ENCODE assay signal across 8 cellular contexts in the genomic region with DNA sequence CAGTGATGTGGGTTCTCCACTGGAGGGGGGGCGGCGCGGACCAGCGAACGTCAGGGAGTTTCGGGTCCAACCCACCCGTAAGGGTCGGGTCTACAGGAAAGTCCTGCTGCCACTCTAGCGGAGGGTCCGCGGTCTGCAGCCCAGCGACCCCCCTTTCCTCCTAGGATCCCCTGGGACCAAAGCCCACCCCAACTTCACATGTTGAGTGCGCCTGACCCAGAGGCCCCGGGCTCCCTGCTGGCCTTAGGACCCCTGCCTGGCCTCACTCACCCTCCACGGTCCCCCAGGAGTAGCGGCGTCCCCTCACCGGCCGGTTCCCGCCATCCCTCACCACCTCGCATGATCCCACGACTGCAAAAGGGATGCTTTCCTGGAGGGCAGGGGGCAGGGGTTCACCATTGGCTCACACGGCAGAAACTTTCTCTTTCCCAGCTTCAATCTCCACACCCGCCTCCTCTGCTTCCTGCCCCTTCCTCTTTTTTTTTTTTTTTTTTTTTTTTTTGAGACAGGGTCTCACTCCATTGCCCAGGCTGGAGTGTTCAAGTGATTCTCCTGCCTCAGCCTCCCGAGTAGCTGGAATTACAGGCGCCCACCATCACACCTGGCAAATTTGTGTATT. TPM values are rescaled to one million over a fixed set of nuclear protein-coding genes. Genes with fewer than 3 reads are reported as not detected.
DNase-seq lines count a peak whose midpoint lies in the region; ATAC-seq, FAIRE-seq and TF ChIP-seq lines count a peak whose summit lies in the region.

No MANE protein-coding gene starts in this region.

- ATAC-seq in activated CD8-positive, alpha-beta memory T cell treated with anti-CD3 and anti-CD28 coated beads, Interleukin-2, amount 10 ng/mL, durations not matched to agents 7 days and 5 days = no peak
- ATAC-seq in right lobe of liver (no peak), HG03571 (IDR thresholded peaks at IDR 0.05; ENCODE audit: unreplicated experiment) (no peak)

- intact Hi-C loops in right lobe of liver (cut with DNase I) = no loop called here

- WGBS in right lobe of liver (ENCODE audit: insufficient coverage, low coverage, low lambda C conversion rate, missing lambda C conversion rate) = 63% methylated on average over 10 of the region's 26 CpGs
- 32 to 39% methylated on average over 14 to 21 of the region's 26 CpGs for whole genome bisulfite sequencing in tibial nerve, 2 donors

- peak overlapping the region; percentile 100 for H3K4me2 ChIP-seq in astrocyte (ENCODE audit: low read length)

- H3K27ac ChIP-seq in astrocyte (ENCODE audit: low read depth, low read length) (no peak overlapping the region), right lobe of liver (peak overlapping the region in 1 of 3 donors; percentile 18), tibial nerve (peak overlapping the region; percentile 99 to 100 (median 100))

- no peak for TF ChIP-seq EP300 in tibial nerve (IDR thresholded peaks at IDR 0.05)

- no peak for FAIRE-seq in astrocyte (lab: Jason Lieb, UNC)

- H3K27me3 ChIP-seq in astrocyte (ENCODE audit: insufficient read depth, low read length) (no peaks in the 10 kb centered on the region), right lobe of liver (no peaks in the 10 kb centered on the region), tibial nerve (no peaks in the 10 kb centered on the region)

- H3K4me1 ChIP-seq in astrocyte (ENCODE audit: insufficient read depth, low read length) (peaks cover 15% of the 10 kb centered on the region), right lobe of liver (peaks cover 0 to 9% (median 3%) of the 10 kb centered on the region in 4 donors), tibial nerve (peaks cover 0 to 29% (median 13%) of the 10 kb centered on the region in 4 donors)

- peaks cover 6% of the 10 kb centered on the region for H3K79me2 ChIP-seq in astrocyte (ENCODE audit: insufficient read depth, low read length)

- peak overlapping the region; percentile 88 for H3K4me3 Mint-ChIP-seq in activated CD8-positive, alpha-beta memory T cell treated with anti-CD3 and anti-CD28 coated beads, Interleukin-2, amount 10 ng/mL, durations not matched to agents 7 days and 5 days
- peak overlapping the region; percentile 93 for H3K4me3 Mint-ChIP-seq in astrocyte (ENCODE audit: unreplicated experiment)

- peaks cover 8% of the 10 kb centered on the region for H4K20me1 ChIP-seq in astrocyte (ENCODE audit: insufficient read depth, low read length)

- H3K36me3 Mint-ChIP-seq in activated CD8-positive, alpha-beta memory T cell treated with anti-CD3 and anti-CD28 coated beads, Interleukin-2, amount 10 ng/mL, durations not matched to agents 7 days and 5 days = peaks cover 19% of the 10 kb centered on the region
- H3K36me3 Mint-ChIP-seq in astrocyte (ENCODE audit: low read depth, unreplicated experiment) = peaks cover 2% of the 10 kb centered on the region

- TF ChIP-seq POLR2A in right lobe of liver (IDR thresholded peaks at IDR 0.05) (no peak), tibial nerve (IDR thresholded peaks at IDR 0.05) (no peak)

- H3K36me3 ChIP-seq in astrocyte (ENCODE audit: insufficient read depth, low read length) (no peaks in the 10 kb centered on the region), right lobe of liver (no peaks in the 10 kb centered on the region), tibial nerve (no peaks in the 10 kb centered on the region)

- no peak for TF ChIP-seq CTCF in astrocyte (IDR thresholded peaks at IDR 0.05; ENCODE audit: insufficient read depth, low read depth, low read length)
- TF ChIP-seq CTCF in right lobe of liver (IDR thresholded peaks at IDR 0.05) = no peak
- no peak for TF ChIP-seq CTCF in tibial nerve (IDR thresholded peaks at IDR 0.05)

- no peaks in the 10 kb centered on the region for H3K27me3 Mint-ChIP-seq in activated CD8-positive, alpha-beta memory T cell treated with anti-CD3 and anti-CD28 coated beads, Interleukin-2, amount 10 ng/mL, durations not matched to agents 7 days and 5 days
- no peaks in the 10 kb centered on the region for H3K27me3 Mint-ChIP-seq in astrocyte (ENCODE audit: low read depth, unreplicated experiment)

- no peak for DNase-seq in activated CD8-positive, alpha-beta memory T cell treated with anti-CD3 and anti-CD28 coated beads, Interleukin-2, amount 10 ng/mL, durations not matched to agents 7 days and 5 days
- no peak for DNase-seq in activated CD8-positive, alpha-beta memory T cell treated with anti-CD3 and anti-CD28 coated beads for 24 hours
- DNase-seq in astrocyte (ENCODE audit: low read depth) = no peak
- no peak for DNase-seq in right lobe of liver
- DNase-seq in tibial nerve (ENCODE audit: low spot score in 2 of 2) = no peak
- DNase-seq in H4 (ENCODE audit: low spot score) = no peak
- DNase-seq in D341Med (ENCODE audit: low spot score) = no peak

- H3K4me1 Mint-ChIP-seq in activated CD8-positive, alpha-beta memory T cell treated with anti-CD3 and anti-CD28 coated beads, Interleukin-2, amount 10 ng/mL, durations not matched to agents 7 days and 5 days = peaks cover 48% of the 10 kb centered on the region
- peaks cover 6% of the 10 kb centered on the region for H3K4me1 Mint-ChIP-seq in astrocyte (ENCODE audit: low read depth, unreplicated experiment)

- no peaks in the 10 kb centered on the region for H3K9me3 Mint-ChIP-seq in activated CD8-positive, alpha-beta memory T cell treated with anti-CD3 and anti-CD28 coated beads, Interleukin-2, amount 10 ng/mL, durations not matched to agents 7 days and 5 days (ENCODE audit: low read depth)
- H3K9me3 Mint-ChIP-seq in astrocyte (ENCODE audit: unreplicated experiment) = no peaks in the 10 kb centered on the region

- peak overlapping the region; percentile 96 for H2AFZ ChIP-seq in astrocyte (ENCODE audit: low read depth, low read length)

- H3K4me3 ChIP-seq in astrocyte (ENCODE audit: insufficient read depth, low read depth, low read length) = peak overlapping the region; percentile 83
- H3K4me3 ChIP-seq in right lobe of liver = peak overlapping the region; percentile 60 to 69 (median 64)
- peak overlapping the region; percentile 66 to 89 (median 79) for H3K4me3 ChIP-seq in tibial nerve

- H3K27ac Mint-ChIP-seq in activated CD8-positive, alpha-beta memory T cell treated with anti-CD3 and anti-CD28 coated beads, Interleukin-2, amount 10 ng/mL, durations not matched to agents 7 days and 5 days = peak overlapping the region; percentile 100
- H3K27ac Mint-ChIP-seq in astrocyte (ENCODE audit: unreplicated experiment) = peak overlapping the region; percentile 64

- CTCF ChIA-PET in activated CD8-positive, alpha-beta memory T cell treated with anti-CD3 and anti-CD28 coated beads, Interleukin-2, amount 10 ng/mL, durations not matched to agents 7 days and 5 days (lab: Charles Lee) = interaction anchor here (0.7 to 1.6 kb wide), 2 partner anchors 8 to 207 kb away, joined by 4 to 6 read pairs; no protein-coding TSS in a partner anchor

- H3K9ac ChIP-seq in astrocyte (ENCODE audit: low read length) = peak overlapping the region; percentile 88

- H3K9me3 ChIP-seq in astrocyte (ENCODE audit: insufficient read depth, low read depth, low read length) (no peaks in the 10 kb centered on the region), right lobe of liver (no peaks in the 10 kb centered on the region), tibial nerve (no peaks in the 10 kb centered on the region)

RNA-seq across cellular contexts. Expression of a gene that starts 3.1 kb away (rescaled TPM):
- total RNA-seq in activated CD8-positive, alpha-beta memory T cell treated with anti-CD3 and anti-CD28 coated beads, Interleukin-2, amount 10 ng/mL, durations not matched to agents 7 days and 5 days = 100 to 1,000 TPM; 259 to 278 TPM
- 0.48 and 0.96 TPM in 2 replicates for total RNA-seq in astrocyte
- total RNA-seq in right lobe of liver = 1 to 10 TPM in 3 of 6 experiments, under 1 TPM in 3; 0.12 to 1.7 (median 0.93) TPM
- total RNA-seq in tibial nerve = 1 to 10 TPM in 3 of 4 donors, not detected in 1; 1.4 to 4.8 (median 3.6) TPM
- not detected in 2 replicates for total RNA-seq in H4 (2014; rRNA removed; shearing (Covaris generic))

RNA-seq across cellular contexts. Expression of a gene that starts 4.7 kb away (rescaled TPM):
- 1 to 10 TPM in 1 of 2 experiments, not detected in 1; 1.0 TPM for total RNA-seq in activated CD8-positive, alpha-beta memory T cell treated with anti-CD3 and anti-CD28 coated beads, Interleukin-2, amount 10 ng/mL, durations not matched to agents 7 days and 5 days
- total RNA-seq in astrocyte (not detected in 2 replicates), right lobe of liver (1 to 10 TPM in 1 of 6 experiments, not detected in 5; 1.4 TPM), tibial nerve (not detected)
- total RNA-seq in H4 (2014; rRNA removed; shearing (Covaris generic)) = not detected in 2 replicates

RNA-seq across cellular contexts. Expression of a gene that starts 9.0 kb away (rescaled TPM):
- 10 to 100 TPM; 84.1 to 87.3 TPM for total RNA-seq in activated CD8-positive, alpha-beta memory T cell treated with anti-CD3 and anti-CD28 coated beads, Interleukin-2, amount 10 ng/mL, durations not matched to agents 7 days and 5 days
- total RNA-seq in astrocyte = 50.3 and 50.8 TPM in 2 replicates
- 10 to 100 TPM in 3 of 6 experiments, 1 to 10 TPM in 3; 7.9 to 12.3 (median 10.6) TPM for total RNA-seq in right lobe of liver
- total RNA-seq in tibial nerve = 10 to 100 TPM; 25.6 to 52.2 (median 31.1) TPM
- total RNA-seq in H4 (2014; rRNA removed; shearing (Covaris generic)) = 10.4 and 15.9 TPM in 2 replicates

RNA-seq across cellular contexts. Expression of a gene that starts 15.9 kb away (rescaled TPM):
- total RNA-seq in activated CD8-positive, alpha-beta memory T cell treated with anti-CD3 and anti-CD28 coated beads, Interleukin-2, amount 10 ng/mL, durations not matched to agents 7 days and 5 days = 10 to 100 TPM; 13.7 to 15.6 TPM
- 16.0 and 19.5 TPM in 2 replicates for total RNA-seq in astrocyte
- 1 to 10 TPM; 2.9 to 4.3 (median 3.9) TPM for total RNA-seq in right lobe of liver
- 1 to 10 TPM; 5.5 to 7.5 (median 7.3) TPM for total RNA-seq in tibial nerve
- total RNA-seq in H4 (2014; rRNA removed; shearing (Covaris generic)) = 4.1 and 7.4 TPM in 2 replicates

RNA-seq across cellular contexts. Expression of a gene that starts 24.2 kb away (rescaled TPM):
- 10 to 100 TPM; 70.0 to 94.9 TPM for total RNA-seq in activated CD8-positive, alpha-beta memory T cell treated with anti-CD3 and anti-CD28 coated beads, Interleukin-2, amount 10 ng/mL, durations not matched to agents 7 days and 5 days
- total RNA-seq in astrocyte (58.8 TPM in 2 replicates), right lobe of liver (10 to 100 TPM; 14.8 to 23.8 (median 18.2) TPM), tibial nerve (10 to 100 TPM; 31.8 to 42.7 (median 36.1) TPM)
- 42.7 and 53.6 TPM in 2 replicates for total RNA-seq in H4 (2014; rRNA removed; shearing (Covaris generic))

Comparison
In these comparisons a context has a peak if more than half of its experiments do, and no peak if none do; other contexts are left out.
1. RNA of a gene that starts 3.1 kb away (total RNA-seq): 259 to 278 TPM in activated CD8-positive, alpha-beta memory T cell treated with anti-CD3 and anti-CD28 coated beads, Interleukin-2, amount 10 ng/mL, durations not matched to agents 7 days and 5 days; 1.4 to 4.8 TPM in tibial nerve, 0.12 to 1.7 TPM in right lobe of liver, 0.48 to 0.96 TPM in astrocyte and not detected in H4; every median in the first group is over 10 times any median in the second.
2. Peak in every context shown above with its lines, with median percentiles within 50 percentile points of each other: H3K4me3 ChIP-seq.